16 cellular contexts compared by ENCODE assay signal in genomic region chr11:35347173-35347878, GRCh38.
DNase-seq lines count a peak whose midpoint lies in the region; ATAC-seq and TF ChIP-seq lines count a peak whose summit lies in the region.
"Had no signal": no experiment of that assay in that cellular context is flagged by ENCODE, and none has a peak within 500 bp of the region (broad histone marks: within the 10 kb centered on the region; RNA-seq: fewer than 3 reads in every experiment).

No MANE protein-coding gene starts in this region.

- peak; percentile 31 for DNase-seq in EH (ENCODE audit: low read depth)
- peak; percentile 45 for DNase-seq in NCI-H446 treated with DMSO at 0.1 percent for 48 hours (lab: John Stamatoyannopoulos, UW)
- no peak for DNase-seq in left lobe of liver (ENCODE audit: low spot score)
- DNase-seq in osteocyte (ENCODE audit: extremely low spot score, unreplicated experiment), result no peak
- DNase-seq in effector CD4-positive, alpha-beta T cell, result no peak
- DNase-seq in T-helper 9 cell, result no peak
- DNase-seq in NCI-H774 (lab: John Stamatoyannopoulos, UW), result no peak
- DNase-seq: Caco-2, GF-D8, NCI-H1105, NCI-H1694, NCI-H2081 treated with DMSO at 0.1 percent for 48 hours, NCI-H510A treated with DMSO at 0.1 percent for 48 hours, PC-3 had no signal

- TF ChIP-seq CTCF in osteocyte (IDR thresholded peaks at IDR 0.05), result no peak

- H3K27me3 Mint-ChIP-seq in osteocyte (ENCODE audit: unreplicated experiment), result no peaks in the 10 kb centered on the region

- H3K9me3 Mint-ChIP-seq in osteocyte (ENCODE audit: unreplicated experiment), result peaks cover 3% of the 10 kb centered on the region
- H3K9me3 Mint-ChIP-seq: H9 had no signal

- H3K36me3 Mint-ChIP-seq in osteocyte (ENCODE audit: unreplicated experiment), result no peaks in the 10 kb centered on the region

- peaks cover 53% of the 10 kb centered on the region for H3K4me1 Mint-ChIP-seq in osteocyte (ENCODE audit: unreplicated experiment)

- ATAC-seq in left lobe of liver, result peak; percentile 63
- ATAC-seq in HG03565 (IDR thresholded peaks at IDR 0.05; ENCODE audit: unreplicated experiment), result no peak
- ATAC-seq: PC-3 had no signal

- H3K4me3 Mint-ChIP-seq in osteocyte (ENCODE audit: unreplicated experiment), result no peak overlapping the region
- H3K4me3 Mint-ChIP-seq: H9 had no signal

- H3K27ac Mint-ChIP-seq in osteocyte (ENCODE audit: unreplicated experiment), result peak overlapping the region; percentile 79
- H3K27ac Mint-ChIP-seq: H9 had no signal

Comparison
In these comparisons a context has a peak if more than half of its experiments do, and no peak if none do; other contexts are left out.
1. DNase-seq: peak in EH (single experiment) and NCI-H446 treated with DMSO at 0.1 percent for 48 hours (single experiment); none in left lobe of liver (single experiment), osteocyte (single experiment), effector CD4-positive, alpha-beta T cell (single experiment), T-helper 9 cell (single experiment) and NCI-H774 (single experiment).